ENCODE assay signal across 1 cellular context in genomic region chr2:48941908-48942307, GRCh38.
TF ChIP-seq lines count a peak whose summit lies in the region.

No MANE protein-coding gene starts in this region.

TF ChIP-seq in HepG2, 621 proteins besides CTCF, POLR2A, EP300 and RAD21 (continued from another document):
- TF ChIP-seq ZBTB46 (CRISPR knock-in tag; IDR thresholded peaks at IDR 0.05; ENCODE audit: borderline replicate concordance) (no peak), KMT2B (CRISPR knock-in tag; IDR thresholded peaks at IDR 0.05) (no peak), ZNF17 (CRISPR knock-in tag; IDR thresholded peaks at IDR 0.05) (no peak), SCMH1 (CRISPR knock-in tag; IDR thresholded peaks at IDR 0.05; ENCODE audit: borderline replicate concordance) (no peak), ZNF207 (IDR thresholded peaks at IDR 0.05; ENCODE audit: borderline replicate concordance) (no peak), ONECUT2 (CRISPR knock-in tag; IDR thresholded peaks at IDR 0.05) (no peak), ZNF674 (CRISPR knock-in tag; IDR thresholded peaks at IDR 0.05; ENCODE audit: low read depth) (no peak), ZNF274 (CRISPR knock-in tag; IDR thresholded peaks at IDR 0.05) (no peak), MNT (IDR thresholded peaks at IDR 0.05) (no peak), MAFK (conservative IDR thresholded peaks at IDR 0.05 in 1 of 2, IDR thresholded peaks at IDR 0.05 in 1 of 2; ENCODE audit: low read length in 2 of 2) (peak; percentile 94 to 95), MIXL1 (CRISPR knock-in tag; IDR thresholded peaks at IDR 0.05) (no peak), ZNF343 (CRISPR knock-in tag; IDR thresholded peaks at IDR 0.05) (no peak), SMAD3 (CRISPR knock-in tag; IDR thresholded peaks at IDR 0.05) (no peak)
TF ChIP-seq in HepG2: peak in this region for 2.
